Comparison of ENCODE assay signal across 34 cellular contexts in the genomic region with DNA sequence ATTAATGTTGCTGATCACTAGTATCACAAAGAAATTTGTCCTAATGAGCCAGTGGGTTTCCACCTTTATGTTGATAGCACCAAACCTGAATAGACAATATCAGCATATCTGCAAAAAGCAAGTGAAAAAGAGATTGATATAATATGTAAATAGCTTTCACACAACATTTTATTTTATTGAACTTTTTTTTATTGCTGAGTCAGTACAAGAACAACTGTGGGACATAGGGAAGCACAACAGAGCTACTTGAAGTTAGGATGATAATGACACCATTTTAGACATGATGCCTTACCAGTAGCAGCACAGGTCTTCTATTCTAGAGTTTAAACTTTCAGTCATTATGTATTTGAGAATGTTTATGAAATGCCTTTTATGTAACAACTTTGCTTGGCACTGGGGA.
"Had no signal": no experiment of that assay in that cellular context is flagged by ENCODE, and none has a peak within 500 bp of the region (broad histone marks: within the 10 kb centered on the region; RNA-seq: fewer than 3 reads in every experiment).

No MANE protein-coding gene starts in this region.

- H3K27ac ChIP-seq: adrenal gland, ascending aorta, body of pancreas, brain microvascular endothelial cell, breast epithelium, cardiac muscle cell had no signal

- H3K4me3 ChIP-seq: adrenal gland, ascending aorta, body of pancreas, breast epithelium, cardiac muscle cell had no signal

- H3K27me3 ChIP-seq: adrenal gland, ascending aorta, body of pancreas, brain microvascular endothelial cell, breast epithelium, cardiac muscle cell had no signal

- ATAC-seq: activated naive CD4-positive, alpha-beta T cell treated with anti-CD3 and anti-CD28 coated beads, Interleukin-2, amount 50 U/mL, for 72 hours; activated naive CD8-positive, alpha-beta T cell treated with anti-CD3 and anti-CD28 coated beads, Interleukin-2, amount 50 U/mL, for 24 hours; activated T-cell treated with anti-CD3 and anti-CD28 coated beads, Interleukin-2, amount 50 U/mL, for 4 hours; activated T-cell treated with anti-CD3 and anti-CD28 coated beads, Interleukin-2, amount 50 U/mL, for 72 hours; activated T-helper 17 cell treated with anti-CD3 and anti-CD28 coated beads, Interleukin-2, amount 50 U/mL, for 72 hours; body of pancreas had no signal

- H3K9me3 ChIP-seq: adrenal gland, ascending aorta, body of pancreas, breast epithelium had no signal

- DNase-seq: activated effector memory CD4-positive, alpha-beta T cell treated with anti-CD3 and anti-CD28 coated beads, Interleukin-2, amount 50 U/mL, for 16 hours; activated effector memory CD4-positive, alpha-beta T cell treated with Interleukin-2 at 50 U/mL for 16 hours; activated gamma-delta T cell; activated gamma-delta T cell treated with Interleukin-2 at 50 U/mL for 16 hours; activated naive CD4-positive, alpha-beta T cell; activated naive CD4-positive, alpha-beta T cell treated with anti-CD3 and anti-CD28 coated beads for 36 hours; activated naive CD4-positive, alpha-beta T cell treated with anti-CD3 and anti-CD28 coated beads, Interleukin-2, amount 10 ng/mL, durations not matched to agents 7 days and 5 days; activated naive CD4-positive, alpha-beta T cell treated with anti-CD3 and anti-CD28 coated beads, Interleukin-2, amount 50 U/mL, for 16 hours; activated naive CD4-positive, alpha-beta T cell treated with Interleukin-2 at 50 U/mL for 16 hours; activated naive CD8-positive, alpha-beta T cell treated with anti-CD3 and anti-CD28 coated beads for 36 hours; activated naive CD8-positive, alpha-beta T cell treated with anti-CD3 and anti-CD28 coated beads, Interleukin-2, amount 10 ng/mL, durations not matched to agents 7 days and 5 days; activated naive CD8-positive, alpha-beta T cell treated with anti-CD3 and anti-CD28 coated beads, Interleukin-2, amount 50 U/mL, for 24 hours; activated T-cell treated with anti-CD3 and anti-CD28 coated beads, Interleukin-2, amount 50 U/mL, for 1 hour; activated T-cell treated with anti-CD3 and anti-CD28 coated beads, Interleukin-2, amount 50 U/mL, for 24 hours; activated T-cell treated with anti-CD3 and anti-CD28 coated beads, Interleukin-2, amount 50 U/mL, for 4 hours; activated T-cell treated with anti-CD3 and anti-CD28 coated beads, Interleukin-2, amount 50 U/mL, for 48 hours; activated T-cell treated with anti-CD3 and anti-CD28 coated beads, Interleukin-2, amount 50 U/mL, for 72 hours; adrenal gland; amniotic stem cell; amygdala; anterior cingulate cortex; aorta; body of pancreas; brain microvascular endothelial cell; caudate nucleus; central memory CD4-positive, alpha-beta T cell; cerebellar nuclear complex had no signal

- FAIRE-seq: astrocyte, bronchial epithelial cell had no signal

- H3K4me1 ChIP-seq: adrenal gland, ascending aorta, body of pancreas, breast epithelium had no signal

- H3K36me3 ChIP-seq: adrenal gland, ascending aorta, brain microvascular endothelial cell, breast epithelium, cardiac muscle cell had no signal
